Comparison of ENCODE assay signal across 9 cellular contexts in genomic region chr18:74623047-74623816, GRCh38. TPM values are rescaled to one million over a fixed set of nuclear protein-coding genes. Genes with fewer than 3 reads are reported as not detected.
DNase-seq lines count a peak whose midpoint lies in the region; ATAC-seq, FAIRE-seq and TF ChIP-seq lines count a peak whose summit lies in the region.
"Had no signal": no experiment of that assay in that cellular context is flagged by ENCODE, and none has a peak within 500 bp of the region (broad histone marks: within the 10 kb centered on the region; RNA-seq: fewer than 3 reads in every experiment).

No MANE protein-coding gene starts in this region.

- peak; percentile 48 for FAIRE-seq in HTR-8/SVneo (lab: Jason Lieb, UNC)

- H3K9me3 ChIP-seq in naive thymus-derived CD4-positive, alpha-beta T cell (ENCODE audit: control insufficient read depth in 2 of 3, low read length in 3 of 3): no peaks in the 10 kb centered on the region

- CTCF ChIA-PET in naive thymus-derived CD4-positive, alpha-beta T cell (lab: Charles Lee): interaction anchor here (0.7 to 1.3 kb wide), 10 partner anchors 9 to 856 kb away, joined by 3 to 6 read pairs (median 4); no protein-coding TSS in a partner anchor

- H3K27me3 ChIP-seq in brain microvascular endothelial cell (replicated peaks): no peaks in the 10 kb centered on the region
- H3K27me3 ChIP-seq in naive thymus-derived CD4-positive, alpha-beta T cell (ENCODE audit: control insufficient read depth in 2 of 2, insufficient read depth in 2 of 2, low read length in 2 of 2): no peaks in the 10 kb centered on the region

- no peaks in the 10 kb centered on the region for H3K36me3 Mint-ChIP-seq in naive thymus-derived CD4-positive, alpha-beta T cell

- intact Hi-C loops in naive thymus-derived CD4-positive, alpha-beta T cell (cut with micrococcal nuclease): loop anchor here (1.0 to 5.0 kb wide), 6 partner anchors 29 to 856 kb away; no protein-coding TSS in a partner anchor

- no peak overlapping the region for H3K4me3 Mint-ChIP-seq in naive thymus-derived CD4-positive, alpha-beta T cell
- H3K4me3 Mint-ChIP-seq: CD8-positive, alpha-beta memory T cell had no signal

- in situ Hi-C loops in brain microvascular endothelial cell (cut with HindIII; ENCODE audit: low pct_ligation_motif_present, low sequenced_read_pairs): no loop called here

- H3K27me3 Mint-ChIP-seq in naive thymus-derived CD4-positive, alpha-beta T cell: no peaks in the 10 kb centered on the region
- H3K27me3 Mint-ChIP-seq: CD8-positive, alpha-beta memory T cell had no signal

- TF ChIP-seq CTCF in brain microvascular endothelial cell (IDR thresholded peaks at IDR 0.05; ENCODE audit: low read depth, low read length, missing control alignments): peak; percentile 68

- H3K9me3 Mint-ChIP-seq in naive thymus-derived CD4-positive, alpha-beta T cell: no peaks in the 10 kb centered on the region
- H3K9me3 Mint-ChIP-seq: CD8-positive, alpha-beta memory T cell had no signal

- H3K4me1 Mint-ChIP-seq in naive thymus-derived CD4-positive, alpha-beta T cell: peaks cover 6 to 28% (median 13%) of the 10 kb centered on the region in 7 donors

- ATAC-seq in naive thymus-derived CD4-positive, alpha-beta T cell: peak; percentile 52
- no peak for ATAC-seq in GM18519 (IDR thresholded peaks at IDR 0.05; ENCODE audit: low FRiP score, unreplicated experiment)

- H3K27ac Mint-ChIP-seq in naive thymus-derived CD4-positive, alpha-beta T cell: no peak overlapping the region
- H3K27ac Mint-ChIP-seq: CD8-positive, alpha-beta memory T cell had no signal

- no peak overlapping the region for H3K4me3 ChIP-seq in brain microvascular endothelial cell (ENCODE audit: low read depth, low read length)
- no peak overlapping the region for H3K4me3 ChIP-seq in naive thymus-derived CD4-positive, alpha-beta T cell (ENCODE audit: low read length)

- DNase-seq in NCI-H1105 treated with DMSO at 0.1 percent for 48 hours (lab: John Stamatoyannopoulos, UW) (peak; percentile 2), NCI-H1105 (lab: John Stamatoyannopoulos, UW) (no peak), HTR-8/SVneo (ENCODE audit: insufficient read length, low spot score) (no peak), brain microvascular endothelial cell (no peak), SHP77 treated with DMSO at 0.1 percent for 48 hours (lab: John Stamatoyannopoulos, UW) (no peak), iPS-NIHi7 (ENCODE audit: extremely low spot score) (no peak)
- peak in 7 of 9 donors; percentile 16 to 62 (median 48) for DNase-seq in naive thymus-derived CD4-positive, alpha-beta T cell

- H3K4me1 ChIP-seq in naive thymus-derived CD4-positive, alpha-beta T cell (ENCODE audit: control insufficient read depth in 2 of 2, insufficient read depth in 2 of 2, low read length in 2 of 2): peaks cover 3 to 9% of the 10 kb centered on the region in 2 donors

- H3K27ac ChIP-seq in brain microvascular endothelial cell: no peak overlapping the region
- H3K27ac ChIP-seq in naive thymus-derived CD4-positive, alpha-beta T cell (ENCODE audit: low read depth, low read length): no peak overlapping the region

- H3K36me3 ChIP-seq in brain microvascular endothelial cell (replicated peaks): no peaks in the 10 kb centered on the region
- H3K36me3 ChIP-seq in naive thymus-derived CD4-positive, alpha-beta T cell (ENCODE audit: control insufficient read depth in 2 of 3, insufficient read depth in 3 of 3, low read length in 3 of 3): no peaks in the 10 kb centered on the region

- POLR2A ChIA-PET in naive thymus-derived CD4-positive, alpha-beta T cell (lab: Charles Lee): interaction anchor here (1.0 to 1.3 kb wide), 2 partner anchors 9 to 25 kb away, joined by 3 to 5 read pairs; no protein-coding TSS in a partner anchor

RNA-seq across cellular contexts. Expression of gene ZNF407, which starts 25.6 kb away (rescaled TPM):
- total RNA-seq in naive thymus-derived CD4-positive, alpha-beta T cell: 10 to 100 TPM; 23.1 to 31.3 (median 29.7) TPM
- polyA plus RNA-seq in naive thymus-derived CD4-positive, alpha-beta T cell: 1 to 10 TPM; 6.8 to 8.7 TPM

Comparison
In these comparisons a context has a peak if more than half of its experiments do, and no peak if none do; other contexts are left out.
1. DNase-seq: peak in NCI-H1105 treated with DMSO at 0.1 percent for 48 hours (single experiment) and naive thymus-derived CD4-positive, alpha-beta T cell (7 of 9); none in NCI-H1105 (single experiment), HTR-8/SVneo (single experiment), brain microvascular endothelial cell (single experiment), SHP77 treated with DMSO at 0.1 percent for 48 hours (single experiment) and iPS-NIHi7 (single experiment).